Comparison of ENCODE assay signal across 1 cellular context in the genomic region with DNA sequence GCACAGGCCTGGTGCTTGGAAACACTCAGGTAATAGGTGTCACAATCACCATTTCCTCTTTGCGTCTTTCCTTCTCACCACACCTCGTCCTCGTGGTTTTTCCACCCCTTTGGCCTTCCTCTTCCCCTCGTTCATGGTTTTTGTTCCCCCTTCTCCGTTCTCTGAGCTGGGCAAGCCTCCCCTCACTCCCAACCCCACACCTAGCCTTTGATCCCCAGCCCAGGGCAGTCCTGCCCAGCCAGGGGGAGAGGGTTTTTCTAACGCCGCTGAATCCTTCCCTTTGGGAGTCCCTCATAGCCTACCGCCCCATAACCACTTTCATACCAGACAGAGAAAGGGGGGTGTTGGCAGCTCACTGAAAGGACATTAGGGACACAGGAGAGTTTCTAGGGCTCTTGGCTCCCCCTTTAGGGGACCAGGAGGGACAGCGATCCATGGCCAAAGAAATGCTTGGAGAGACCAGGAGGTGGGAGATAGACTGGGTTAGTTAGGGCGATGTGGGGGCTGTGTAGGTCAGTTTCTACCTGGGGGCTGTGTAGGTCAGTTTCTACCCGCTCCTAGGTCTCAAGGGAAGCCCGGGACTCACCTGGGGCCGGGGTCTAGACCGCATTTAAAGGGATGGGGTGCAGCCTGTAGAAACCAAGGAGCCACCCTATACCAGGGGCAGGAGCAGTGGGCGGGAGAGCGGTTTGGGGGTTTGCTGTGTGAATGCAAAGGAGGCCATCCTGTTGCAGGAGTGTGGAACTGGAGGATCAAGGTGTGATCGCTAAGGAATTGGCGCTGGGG.
TF ChIP-seq lines count a peak whose summit lies in the region.

No MANE protein-coding gene starts in this region.

TF ChIP-seq in GM12878, 131 proteins besides CTCF, POLR2A, EP300 and RAD21:
- TF ChIP-seq, protein P1, sequence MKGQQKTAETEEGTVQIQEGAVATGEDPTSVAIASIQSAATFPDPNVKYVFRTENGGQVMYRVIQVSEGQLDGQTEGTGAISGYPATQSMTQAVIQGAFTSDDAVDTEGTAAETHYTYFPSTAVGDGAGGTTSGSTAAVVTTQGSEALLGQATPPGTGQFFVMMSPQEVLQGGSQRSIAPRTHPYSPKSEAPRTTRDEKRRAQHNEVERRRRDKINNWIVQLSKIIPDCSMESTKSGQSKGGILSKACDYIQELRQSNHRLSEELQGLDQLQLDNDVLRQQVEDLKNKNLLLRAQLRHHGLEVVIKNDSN (IDR thresholded peaks at IDR 0.05; ENCODE audit: borderline replicate concordance, extremely low read length, insufficient read depth, low read depth, low read length), result no peak
- no peak for TF ChIP-seq CBFB (IDR thresholded peaks at IDR 0.05; ENCODE audit: low read depth)
- TF ChIP-seq MXI1 (IDR thresholded peaks at IDR 0.05; ENCODE audit: low read depth, low read length), result no peak
- no peak for TF ChIP-seq BRCA1 (IDR thresholded peaks at IDR 0.05; ENCODE audit: low read depth, low read length)
- TF ChIP-seq, protein P2, sequence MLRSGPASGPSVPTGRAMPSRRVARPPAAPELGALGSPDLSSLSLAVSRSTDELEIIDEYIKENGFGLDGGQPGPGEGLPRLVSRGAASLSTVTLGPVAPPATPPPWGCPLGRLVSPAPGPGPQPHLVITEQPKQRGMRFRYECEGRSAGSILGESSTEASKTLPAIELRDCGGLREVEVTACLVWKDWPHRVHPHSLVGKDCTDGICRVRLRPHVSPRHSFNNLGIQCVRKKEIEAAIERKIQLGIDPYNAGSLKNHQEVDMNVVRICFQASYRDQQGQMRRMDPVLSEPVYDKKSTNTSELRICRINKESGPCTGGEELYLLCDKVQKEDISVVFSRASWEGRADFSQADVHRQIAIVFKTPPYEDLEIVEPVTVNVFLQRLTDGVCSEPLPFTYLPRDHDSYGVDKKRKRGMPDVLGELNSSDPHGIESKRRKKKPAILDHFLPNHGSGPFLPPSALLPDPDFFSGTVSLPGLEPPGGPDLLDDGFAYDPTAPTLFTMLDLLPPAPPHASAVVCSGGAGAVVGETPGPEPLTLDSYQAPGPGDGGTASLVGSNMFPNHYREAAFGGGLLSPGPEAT (IDR thresholded peaks at IDR 0.05; ENCODE audit: low read depth), result no peak
- TF ChIP-seq MLLT1 (IDR thresholded peaks at IDR 0.05), result no peak
- TF ChIP-seq SMC3 (IDR thresholded peaks at IDR 0.05; ENCODE audit: borderline replicate concordance, low read length), result no peak
- TF ChIP-seq CREM (IDR thresholded peaks at IDR 0.05; ENCODE audit: low read depth), result no peak
- no peak for TF ChIP-seq BHLHE40 (IDR thresholded peaks at IDR 0.05; ENCODE audit: borderline replicate concordance in 1 of 2, low read depth in 2 of 2, low read length in 1 of 2)
- no peak for TF ChIP-seq NFIC (IDR thresholded peaks at IDR 0.05; ENCODE audit: low read depth, low read length)
